In genomic region chr17:82698065-82698973, GRCh38 we compare ENCODE assay signal across 8 cellular contexts. TPM values are rescaled to one million over a fixed set of nuclear protein-coding genes. Genes with fewer than 3 reads are reported as not detected.
DNase-seq lines count a peak whose midpoint lies in the region; ATAC-seq and TF ChIP-seq lines count a peak whose summit lies in the region.

TSS of gene RAB40B (minus strand) at chr17:82698698. CDS start at chr17:82698596, 102 bp downstream.

- ATAC-seq in RWPE2 (ENCODE audit: low read depth): peak; percentile 93
- ATAC-seq in natural killer cell: peak; percentile 96 to 100 (median 96)
- peak; percentile 98 for ATAC-seq in stimulated activated naive B cell treated with anti-CD40 and anti-IgM and Interleukin-4, amounts not matched to agents 10 μg/mL and 1 μg/mL and 100 μg/mL, for 72 hours (replicated peaks)

- H3K4me3 Mint-ChIP-seq in natural killer cell: peak within 1 kb of the TSS; percentile 90
- peak within 1 kb of the TSS; percentile 84 to 86 for H3K4me3 Mint-ChIP-seq in stimulated activated naive B cell treated with anti-CD40 and anti-IgM and Interleukin-4, amounts not matched to agents 10 μg/mL and 1 μg/mL and 100 μg/mL, for 72 hours

- no peaks in the 10 kb centered on the region for H3K27me3 ChIP-seq in RWPE2 (ENCODE audit: insufficient read depth, poor library complexity, severe bottlenecking)

- no peaks in the 10 kb centered on the region for H3K36me3 ChIP-seq in RWPE2 (ENCODE audit: low read depth)

- H3K9me3 Mint-ChIP-seq in natural killer cell: no peaks in the 10 kb centered on the region
- peaks cover 7 to 9% of the 10 kb centered on the region in 2 donors for H3K9me3 Mint-ChIP-seq in stimulated activated naive B cell treated with anti-CD40 and anti-IgM and Interleukin-4, amounts not matched to agents 10 μg/mL and 1 μg/mL and 100 μg/mL, for 72 hours

- no peaks in the 10 kb centered on the region for H3K4me1 ChIP-seq in RWPE2 (ENCODE audit: insufficient read depth, poor library complexity, severe bottlenecking)

- H3K9me3 ChIP-seq in RWPE2 (ENCODE audit: severe bottlenecking): no peaks in the 10 kb centered on the region

- no peaks in the 10 kb centered on the region for H3K27me3 Mint-ChIP-seq in natural killer cell (ENCODE audit: low read depth in 2 of 2)
- H3K27me3 Mint-ChIP-seq in stimulated activated naive B cell treated with anti-CD40 and anti-IgM and Interleukin-4, amounts not matched to agents 10 μg/mL and 1 μg/mL and 100 μg/mL, for 72 hours: peaks cover 9 to 17% of the 10 kb centered on the region in 2 donors

- H3K27ac ChIP-seq in RWPE2 (ENCODE audit: poor library complexity, severe bottlenecking): no peak within 1 kb of the TSS

- DNase-seq in ELF-1 (ENCODE audit: low read depth, low spot score) (peak; percentile 99), H4 (ENCODE audit: low spot score) (peak; percentile 98), LNCaP clone FGC (ENCODE audit: low read depth) (peak; percentile 94), RWPE2 (ENCODE audit: low spot score) (peak; percentile 99), fibroblast of the aortic adventitia (ENCODE audit: low read depth) (peak; percentile 98), natural killer cell (peak; percentile 98)
- DNase-seq in activated effector memory CD4-positive, alpha-beta T cell treated with anti-CD3 and anti-CD28 coated beads, Interleukin-2, amount 50 U/mL, for 16 hours: peak; percentile 99
- DNase-seq in stimulated activated naive B cell treated with anti-CD40 and anti-IgM and Interleukin-4, amounts not matched to agents 10 μg/mL and 1 μg/mL and 100 μg/mL, for 72 hours: peak; percentile 98

- no peak for TF ChIP-seq CTCF in LNCaP clone FGC (IDR thresholded peaks at IDR 0.05; ENCODE audit: control insufficient read depth, extremely low read depth, insufficient read depth)
- no peak for TF ChIP-seq CTCF in RWPE2 (IDR thresholded peaks at IDR 0.05; ENCODE audit: poor library complexity, severe bottlenecking)
- no peak for TF ChIP-seq CTCF in fibroblast of the aortic adventitia (IDR thresholded peaks at IDR 0.05; ENCODE audit: insufficient read depth, low read length)
- no peak for TF ChIP-seq CTCF in natural killer cell (IDR thresholded peaks at IDR 0.05)

- intact Hi-C loops in natural killer cell (cut with micrococcal nuclease): no loop called here

- peaks cover 0 to 5% of the 10 kb centered on the region in 2 donors for H3K4me1 Mint-ChIP-seq in natural killer cell
- H3K4me1 Mint-ChIP-seq in stimulated activated naive B cell treated with anti-CD40 and anti-IgM and Interleukin-4, amounts not matched to agents 10 μg/mL and 1 μg/mL and 100 μg/mL, for 72 hours: peaks cover 11 to 14% of the 10 kb centered on the region in 2 donors

- H3K36me3 Mint-ChIP-seq in natural killer cell: no peaks in the 10 kb centered on the region
- H3K36me3 Mint-ChIP-seq in stimulated activated naive B cell treated with anti-CD40 and anti-IgM and Interleukin-4, amounts not matched to agents 10 μg/mL and 1 μg/mL and 100 μg/mL, for 72 hours: peaks cover 11 to 13% of the 10 kb centered on the region in 2 donors

- peak within 1 kb of the TSS in 1 of 2 donors; percentile 59 for H3K27ac Mint-ChIP-seq in natural killer cell
- H3K27ac Mint-ChIP-seq in stimulated activated naive B cell treated with anti-CD40 and anti-IgM and Interleukin-4, amounts not matched to agents 10 μg/mL and 1 μg/mL and 100 μg/mL, for 72 hours: peak within 1 kb of the TSS; percentile 62

- peak within 1 kb of the TSS; percentile 70 for H3K4me3 ChIP-seq in LNCaP clone FGC (ENCODE audit: low read depth, low read length)
- H3K4me3 ChIP-seq in RWPE2 (ENCODE audit: severe bottlenecking): peak within 1 kb of the TSS; percentile 56
- peak within 1 kb of the TSS; percentile 77 for H3K4me3 ChIP-seq in fibroblast of the aortic adventitia (ENCODE audit: low read depth, low read length)

RNA-seq across cellular contexts. Expression of gene RAB40B, which starts in this region (rescaled TPM):
- total RNA-seq in H4 (2014; rRNA removed; shearing (Covaris generic)): 6.3 and 6.8 TPM in 2 replicates
- total RNA-seq in fibroblast of the aortic adventitia (ENCODE audit: low replicate concordance) (8.4 and 8.5 TPM in 2 replicates), natural killer cell (1 to 10 TPM; 3.7 to 7.3 (median 4.0) TPM)
